8 cellular contexts compared by ENCODE assay signal in genomic region chr1:230641900-230642262, GRCh38. TPM values are rescaled to one million over a fixed set of nuclear protein-coding genes. Genes with fewer than 3 reads are reported as not detected.
DNase-seq lines count a peak whose midpoint lies in the region; ATAC-seq, FAIRE-seq and TF ChIP-seq lines count a peak whose summit lies in the region.

No MANE protein-coding gene starts in this region.

- CTCF ChIA-PET in naive thymus-derived CD4-positive, alpha-beta T cell (lab: Charles Lee) = interaction anchor here (0.7 kb wide), 1 partner anchor 320 kb away, joined by 3 read pairs; no protein-coding TSS in a partner anchor

- no peaks in the 10 kb centered on the region for H3K27me3 ChIP-seq in bronchial epithelial cell (ENCODE audit: control insufficient read depth, insufficient read depth, low read length)
- H3K27me3 ChIP-seq in naive thymus-derived CD4-positive, alpha-beta T cell (ENCODE audit: control insufficient read depth in 2 of 2, insufficient read depth in 2 of 2, low read length in 2 of 2) = peaks cover 0 to 7% of the 10 kb centered on the region in 2 donors

- H3K9me3 ChIP-seq in naive thymus-derived CD4-positive, alpha-beta T cell (ENCODE audit: control insufficient read depth in 2 of 3, low read length in 3 of 3) = no peaks in the 10 kb centered on the region

- intact Hi-C loops in naive thymus-derived CD4-positive, alpha-beta T cell (cut with micrococcal nuclease) = loop anchor here (1.0 to 10.0 kb wide), 18 partner anchors 110 to 1387 kb away; partner anchors contain the start of genes ARV1 (in 2 of the 2), C1orf198 (in 2 of the 2), FAM89A (in 2 of the 2) and GALNT2 (in 2 of the 2)

- peaks cover 32 to 50% (median 43%) of the 10 kb centered on the region in 7 donors for H3K4me1 Mint-ChIP-seq in naive thymus-derived CD4-positive, alpha-beta T cell

- no peaks in the 10 kb centered on the region for H3K36me3 ChIP-seq in bronchial epithelial cell (ENCODE audit: control insufficient read depth, insufficient read depth, low read length)
- peaks cover 0 to 14% (median 0%) of the 10 kb centered on the region in 3 experiments for H3K36me3 ChIP-seq in naive thymus-derived CD4-positive, alpha-beta T cell (ENCODE audit: control insufficient read depth in 2 of 3, insufficient read depth in 3 of 3, low read length in 3 of 3)

- no peak overlapping the region for H3K27ac ChIP-seq in naive thymus-derived CD4-positive, alpha-beta T cell (ENCODE audit: low read depth, low read length)

- H3K4me3 Mint-ChIP-seq in naive thymus-derived CD4-positive, alpha-beta T cell = peak overlapping the region; percentile 90 to 100 (median 96)

- no peak for DNase-seq in bronchial epithelial cell (ENCODE audit: low read depth)
- DNase-seq in naive thymus-derived CD4-positive, alpha-beta T cell = peak in 1 of 9 donors; percentile 26
- no peak for DNase-seq in stimulated activated naive CD4-positive, alpha-beta T cell (lab: John Stamatoyannopoulos, UW)
- no peak for DNase-seq in NCI-H146 (lab: John Stamatoyannopoulos, UW)
- no peak for DNase-seq in HPDE6-E6E7 (ENCODE audit: extremely low spot score)

- H3K4me3 ChIP-seq in GM12875 (ENCODE audit: low read depth, low read length) (peak overlapping the region; percentile 95), bronchial epithelial cell (ENCODE audit: low read depth, low read length) (peak overlapping the region; percentile 86)
- H3K4me3 ChIP-seq in naive thymus-derived CD4-positive, alpha-beta T cell (ENCODE audit: low read length) = peak overlapping the region; percentile 56

- peaks cover 20 to 24% of the 10 kb centered on the region in 2 donors for H3K4me1 ChIP-seq in naive thymus-derived CD4-positive, alpha-beta T cell (ENCODE audit: control insufficient read depth in 2 of 2, insufficient read depth in 2 of 2, low read length in 2 of 2)

- POLR2A ChIA-PET in naive thymus-derived CD4-positive, alpha-beta T cell (lab: Charles Lee) = no interaction called here

- H3K36me3 Mint-ChIP-seq in naive thymus-derived CD4-positive, alpha-beta T cell = peaks cover 0 to 15% (median 3%) of the 10 kb centered on the region in 5 donors

- H3K27ac Mint-ChIP-seq in naive thymus-derived CD4-positive, alpha-beta T cell = peak overlapping the region in 6 of 9 donors; percentile 20 to 94 (median 74)

- peak; percentile 12 for ATAC-seq in HG03342 (IDR thresholded peaks at IDR 0.05; ENCODE audit: unreplicated experiment)
- ATAC-seq in naive thymus-derived CD4-positive, alpha-beta T cell = no peak
- no peak for ATAC-seq in HG03521 (IDR thresholded peaks at IDR 0.05; ENCODE audit: unreplicated experiment)

- TF ChIP-seq CTCF in GM12875 (IDR thresholded peaks at IDR 0.05; ENCODE audit: borderline replicate concordance, insufficient read depth, low read depth, low read length) (no peak), bronchial epithelial cell (IDR thresholded peaks at IDR 0.05; ENCODE audit: insufficient read depth, low read length, severe bottlenecking) (no peak)

- no peaks in the 10 kb centered on the region for H3K9me3 Mint-ChIP-seq in naive thymus-derived CD4-positive, alpha-beta T cell

- FAIRE-seq in bronchial epithelial cell (lab: Jason Lieb, UNC) = no peak

- peaks cover 2 to 26% (median 17%) of the 10 kb centered on the region in 5 donors for H3K27me3 Mint-ChIP-seq in naive thymus-derived CD4-positive, alpha-beta T cell

RNA-seq across cellular contexts. Expression of gene COG2, which starts 0.4 kb away (rescaled TPM):
- total RNA-seq in bronchial epithelial cell = 16.8 and 17.9 TPM in 2 replicates
- total RNA-seq in naive thymus-derived CD4-positive, alpha-beta T cell = 10 to 100 TPM; 21.6 to 47.5 (median 34.7) TPM
- polyA plus RNA-seq in naive thymus-derived CD4-positive, alpha-beta T cell = 10 to 100 TPM; 35.3 to 42.6 TPM
